Comparison of ENCODE assay signal across 18 cellular contexts in genomic region chr17:81543339-81543675, GRCh38. TPM values are rescaled to one million over a fixed set of nuclear protein-coding genes. Genes with fewer than 3 reads are reported as not detected.
"Had no signal": no experiment of that assay in that cellular context is flagged by ENCODE, and none has a peak within 500 bp of the region (broad histone marks: within the 10 kb centered on the region; RNA-seq: fewer than 3 reads in every experiment).

No MANE protein-coding gene starts in this region.

- H3K4me1 ChIP-seq: testis, uterus had no signal

- H3K4me3 ChIP-seq: lung, testis, uterus had no signal

- H3K36me3 ChIP-seq: uterus had no signal

- H3K27me3 ChIP-seq: testis, uterus had no signal

- H3K9me3 ChIP-seq: testis, uterus had no signal

- DNase-seq: activated CD4-positive, alpha-beta memory T cell treated with anti-CD3 and anti-CD28 coated beads for 36 hours; activated CD4-positive, alpha-beta T cell treated with anti-CD3 and anti-CD28 coated beads for 48 hours; activated effector memory CD4-positive, alpha-beta T cell treated with Interleukin-2 at 50 U/mL for 16 hours; activated naive CD4-positive, alpha-beta T cell treated with anti-CD3 and anti-CD28 coated beads, Interleukin-2, amount 10 ng/mL, durations not matched to agents 7 days and 5 days; activated T-cell treated with anti-CD3 and anti-CD28 coated beads, Interleukin-2, amount 50 U/mL, for 72 hours; amygdala; cortex of kidney; naive B cell; nucleus accumbens; posterior cingulate gyrus; stimulated activated CD4-positive, alpha-beta T cell treated with anti-CD3 and anti-CD28 coated beads, Interleukin-4, amount 100 ng/mL, for 1 hour; stimulated activated naive CD4-positive, alpha-beta T cell; testis; trophoblast cell; uterus had no signal

- ATAC-seq: activated T-cell treated with anti-CD3 and anti-CD28 coated beads, Interleukin-2, amount 50 U/mL, for 72 hours had no signal

- H3K27ac ChIP-seq: testis, uterus had no signal

RNA-seq across cellular contexts. Expression of gene FSCN2, which starts 15.1 kb away (rescaled TPM):
- total RNA-seq: epithelial cell of proximal tubule had no signal
- polyA plus RNA-seq: keratinocyte had no signal
